Comparison of ENCODE assay signal across 9 cellular contexts in the genomic region with DNA sequence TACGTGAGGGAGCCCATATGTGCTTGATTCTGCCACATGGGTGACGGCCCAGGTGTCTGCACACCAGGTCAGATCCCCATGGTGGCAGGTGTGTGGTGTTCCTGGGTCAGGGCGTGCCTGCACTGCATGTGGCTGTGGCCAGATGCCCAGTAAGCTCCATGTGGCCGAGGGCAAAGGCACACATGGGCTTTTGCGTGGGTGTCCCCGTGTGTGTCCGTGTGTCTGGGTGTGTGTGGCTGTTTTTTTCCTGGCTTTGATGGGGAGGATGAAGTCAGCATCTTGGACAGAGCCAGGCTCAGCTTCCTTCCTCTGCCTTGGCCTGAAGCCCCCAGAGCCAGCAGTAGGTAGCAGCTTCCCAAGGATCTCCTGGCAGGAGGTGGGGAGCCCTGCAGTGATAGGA. TPM values are rescaled to one million over a fixed set of nuclear protein-coding genes. Genes with fewer than 3 reads are reported as not detected.
DNase-seq lines count a peak whose midpoint lies in the region; ATAC-seq and TF ChIP-seq lines count a peak whose summit lies in the region.
"Had no signal": no experiment of that assay in that cellular context is flagged by ENCODE, and none has a peak within 500 bp of the region (broad histone marks: within the 10 kb centered on the region; RNA-seq: fewer than 3 reads in every experiment).

No MANE protein-coding gene starts in this region.

- peaks cover 0 to 13% (median 0%) of the 10 kb centered on the region in 5 donors for H3K36me3 Mint-ChIP-seq in naive thymus-derived CD4-positive, alpha-beta T cell

- H3K9me3 ChIP-seq in breast epithelium (no peaks in the 10 kb centered on the region), mammary epithelial cell (replicated peaks; ENCODE audit: insufficient read depth, low read length) (no peaks in the 10 kb centered on the region), uterus (no peaks in the 10 kb centered on the region)
- no peaks in the 10 kb centered on the region for H3K9me3 ChIP-seq in naive thymus-derived CD4-positive, alpha-beta T cell (ENCODE audit: control insufficient read depth in 2 of 3, low read length in 3 of 3)

- no peak for ATAC-seq in naive thymus-derived CD4-positive, alpha-beta T cell
- ATAC-seq: activated CD4-positive, CD25-positive, alpha-beta regulatory T cell treated with anti-CD3 and anti-CD28 coated beads, Interleukin-2, amount 50 U/mL, for 24 hours; stimulated activated memory B cell treated with anti-CD40 and anti-IgM and Interleukin-4, amounts not matched to agents 10 μg/mL and 1 μg/mL and 100 μg/mL, for 72 hours had no signal

- in situ Hi-C loops in mammary epithelial cell (cut with MboI; ENCODE audit: low sequenced_read_pairs in 2 of 2), result no loop called here

- H3K27ac Mint-ChIP-seq in naive thymus-derived CD4-positive, alpha-beta T cell, result peak overlapping the region in 3 of 9 donors; percentile 24 to 52 (median 47)
- H3K27ac Mint-ChIP-seq: stimulated activated memory B cell treated with anti-CD40 and anti-IgM and Interleukin-4, amounts not matched to agents 10 μg/mL and 1 μg/mL and 100 μg/mL, for 72 hours had no signal

- POLR2A ChIA-PET in naive thymus-derived CD4-positive, alpha-beta T cell (lab: Charles Lee), result no interaction called here

- TF ChIP-seq POLR2A in breast epithelium (IDR thresholded peaks at IDR 0.05), result no peak
- TF ChIP-seq POLR2A in uterus (IDR thresholded peaks at IDR 0.05), result no peak

- no peak overlapping the region for H3K4me2 ChIP-seq in mammary epithelial cell (ENCODE audit: insufficient read depth, low read depth, low read length)

- H4K20me1 ChIP-seq in mammary epithelial cell (ENCODE audit: insufficient read depth, low read length), result no peaks in the 10 kb centered on the region

- peaks cover 2 to 35% (median 30%) of the 10 kb centered on the region in 7 donors for H3K4me1 Mint-ChIP-seq in naive thymus-derived CD4-positive, alpha-beta T cell

- dilution Hi-C loops in mammary epithelial cell (cut with HindIII; ENCODE audit: low sequenced_read_pairs), result loop anchor here (5.0 kb wide), 1 partner anchor 297 kb away; a partner anchor contains a TSS

- H3K36me3 ChIP-seq in breast epithelium (peaks cover 3% of the 10 kb centered on the region), mammary epithelial cell (ENCODE audit: insufficient read depth, low read length) (no peaks in the 10 kb centered on the region), uterus (no peaks in the 10 kb centered on the region)
- H3K36me3 ChIP-seq in naive thymus-derived CD4-positive, alpha-beta T cell (ENCODE audit: control insufficient read depth in 2 of 3, insufficient read depth in 3 of 3, low read length in 3 of 3), result peaks cover 0 to 8% (median 0%) of the 10 kb centered on the region in 3 experiments

- TF ChIP-seq CTCF in breast epithelium (IDR thresholded peaks at IDR 0.05) (no peak), mammary epithelial cell (conservative IDR thresholded peaks at IDR 0.05 in 1 of 2, IDR thresholded peaks at IDR 0.05 in 1 of 2; ENCODE audit: extremely low read depth in 1 of 2, insufficient read depth in 1 of 2, low read depth in 1 of 2, low read length in 2 of 2) (no peak), uterus (IDR thresholded peaks at IDR 0.05) (no peak)

- H3K4me3 ChIP-seq in breast epithelium, result peak overlapping the region in 1 of 3 donors; percentile 61
- H3K4me3 ChIP-seq in mammary epithelial cell (replicated peaks in 1 of 3; ENCODE audit: insufficient read depth in 1 of 3, low read depth in 2 of 3, low read length in 3 of 3), result no peak overlapping the region
- H3K4me3 ChIP-seq in uterus, result no peak overlapping the region
- no peak overlapping the region for H3K4me3 ChIP-seq in naive thymus-derived CD4-positive, alpha-beta T cell (ENCODE audit: low read length)

- peaks cover 0 to 1% (median 0%) of the 10 kb centered on the region in 11 donors for H3K9me3 Mint-ChIP-seq in naive thymus-derived CD4-positive, alpha-beta T cell
- H3K9me3 Mint-ChIP-seq: stimulated activated memory B cell treated with anti-CD40 and anti-IgM and Interleukin-4, amounts not matched to agents 10 μg/mL and 1 μg/mL and 100 μg/mL, for 72 hours had no signal

- CTCF ChIA-PET in mammary epithelial cell (lab: Charles Lee; ENCODE audit: low non-redundant PET), result interaction anchor here (0.7 kb wide), 1 partner anchor 18 kb away, joined by 4 read pairs; no protein-coding TSS in a partner anchor
- CTCF ChIA-PET in naive thymus-derived CD4-positive, alpha-beta T cell (lab: Charles Lee), result interaction anchor here (0.6 kb wide), 1 partner anchor 8 kb away, joined by 4 read pairs; no protein-coding TSS in a partner anchor

- H3K4me1 ChIP-seq in breast epithelium, result no peaks in the 10 kb centered on the region
- H3K4me1 ChIP-seq in mammary epithelial cell (ENCODE audit: insufficient read depth, low read length), result peaks cover 11% of the 10 kb centered on the region
- peaks cover 11 to 49% of the 10 kb centered on the region in 2 donors for H3K4me1 ChIP-seq in uterus
- peaks cover 0 to 9% of the 10 kb centered on the region in 2 donors for H3K4me1 ChIP-seq in naive thymus-derived CD4-positive, alpha-beta T cell (ENCODE audit: control insufficient read depth in 2 of 2, insufficient read depth in 2 of 2, low read length in 2 of 2)

- H3K27me3 ChIP-seq in breast epithelium, result peaks cover 0 to 5% of the 10 kb centered on the region in 2 donors
- no peaks in the 10 kb centered on the region for H3K27me3 ChIP-seq in mammary epithelial cell (ENCODE audit: insufficient read depth, low read length)
- H3K27me3 ChIP-seq in uterus, result no peaks in the 10 kb centered on the region
- no peaks in the 10 kb centered on the region for H3K27me3 ChIP-seq in naive thymus-derived CD4-positive, alpha-beta T cell (ENCODE audit: control insufficient read depth in 2 of 2, insufficient read depth in 2 of 2, low read length in 2 of 2)

- H2AFZ ChIP-seq in mammary epithelial cell (ENCODE audit: low read depth, low read length), result no peak overlapping the region

- DNase-seq in breast epithelium (ENCODE audit: low spot score in 2 of 2), result no peak
- no peak for DNase-seq in mammary epithelial cell
- peak in 1 of 2 donors; percentile 55 for DNase-seq in uterus
- DNase-seq in naive thymus-derived CD4-positive, alpha-beta T cell, result no peak
- DNase-seq: NCI-H1930 had no signal

- H3K27ac ChIP-seq in breast epithelium (peak overlapping the region; percentile 82 to 93), mammary epithelial cell (ENCODE audit: insufficient read depth, low read depth, low read length) (no peak overlapping the region), uterus (peak overlapping the region; percentile 93 to 94)
- no peak overlapping the region for H3K27ac ChIP-seq in naive thymus-derived CD4-positive, alpha-beta T cell (ENCODE audit: low read depth, low read length)
- H3K27ac ChIP-seq: epithelial cell of prostate had no signal

- no TSS peak for BruUV-seq in mammary epithelial cell (replicated peaks; lab: Mats Ljungman, UMichigan)

- H3K27me3 Mint-ChIP-seq in naive thymus-derived CD4-positive, alpha-beta T cell, result peaks cover 0 to 20% (median 6%) of the 10 kb centered on the region in 5 donors

- H3K4me3 Mint-ChIP-seq in naive thymus-derived CD4-positive, alpha-beta T cell, result no peak overlapping the region
- H3K4me3 Mint-ChIP-seq: stimulated activated memory B cell treated with anti-CD40 and anti-IgM and Interleukin-4, amounts not matched to agents 10 μg/mL and 1 μg/mL and 100 μg/mL, for 72 hours had no signal

- H3K79me2 ChIP-seq in mammary epithelial cell (ENCODE audit: insufficient read depth, low read length), result no peaks in the 10 kb centered on the region

- no peak overlapping the region for H3K9ac ChIP-seq in mammary epithelial cell (ENCODE audit: insufficient read depth, low read length)

- 28% methylated on average over 7 of the region's 7 CpGs for WGBS in mammary epithelial cell (ENCODE audit: low coverage, missing lambda C conversion rate)

- intact Hi-C loops in breast epithelium (cut with DNase I; ENCODE audit: low total_unique reads), result no loop called here
- intact Hi-C loops in mammary epithelial cell (cut with micrococcal nuclease), result no loop called here
- intact Hi-C loops in uterus (cut with DNase I; ENCODE audit: low total_unique reads), result no loop called here
- intact Hi-C loops in naive thymus-derived CD4-positive, alpha-beta T cell (cut with micrococcal nuclease), result no loop called here

RNA-seq across cellular contexts. Expression of a gene that starts 1.5 kb away (rescaled TPM):
- total RNA-seq in breast epithelium (100 to 1,000 TPM in 1 of 3 donors, 10 to 100 TPM in 2; 32.9 to 109 (median 89.8) TPM), mammary epithelial cell (under 1 TPM; 0.17 to 0.82 TPM), uterus (100 to 1,000 TPM in 3 of 4 donors, 10 to 100 TPM in 1; 90.6 to 217 (median 181) TPM)
- polyA plus RNA-seq in mammary epithelial cell, result 0.16 TPM
- not detected for polyA minus RNA-seq in mammary epithelial cell
- 10 to 100 TPM in 4 of 5 experiments, 1 to 10 TPM in 1; 8.8 to 17.2 (median 13.1) TPM for total RNA-seq in naive thymus-derived CD4-positive, alpha-beta T cell
- under 1 TPM in 1 of 2 donors, not detected in 1; 0.43 TPM for polyA plus RNA-seq in naive thymus-derived CD4-positive, alpha-beta T cell
- total RNA-seq: HT-29 had no signal

RNA-seq across cellular contexts. Expression of a gene that starts 17.4 kb away (rescaled TPM):
- total RNA-seq in breast epithelium (10 to 100 TPM; 37.0 to 44.8 (median 43.6) TPM), mammary epithelial cell (10 to 100 TPM; 20.3 to 69.0 TPM), uterus (100 to 1,000 TPM in 1 of 4 donors, 10 to 100 TPM in 3; 16.4 to 121 (median 33.6) TPM)
- 41.5 TPM for polyA plus RNA-seq in mammary epithelial cell
- 97.4 TPM for polyA minus RNA-seq in mammary epithelial cell
- total RNA-seq in naive thymus-derived CD4-positive, alpha-beta T cell, result 100 to 1,000 TPM; 115 to 168 (median 142) TPM
- 10 to 100 TPM; 28.0 to 29.0 TPM for polyA plus RNA-seq in naive thymus-derived CD4-positive, alpha-beta T cell

RNA-seq across cellular contexts. Expression of a gene that starts 19.5 kb away (rescaled TPM):
- 1 to 10 TPM; 2.6 to 4.1 (median 2.7) TPM for total RNA-seq in breast epithelium
- total RNA-seq in mammary epithelial cell, result 1 to 10 TPM; 4.7 to 5.7 TPM
- polyA plus RNA-seq in mammary epithelial cell, result 5.6 TPM
- 1.2 TPM for polyA minus RNA-seq in mammary epithelial cell
- total RNA-seq in uterus, result 10 to 100 TPM in 1 of 4 donors, 1 to 10 TPM in 3; 1.3 to 10.3 (median 5.1) TPM
- 1 to 10 TPM in 4 of 5 experiments, under 1 TPM in 1; 0.82 to 5.1 (median 3.0) TPM for total RNA-seq in naive thymus-derived CD4-positive, alpha-beta T cell
- 1 to 10 TPM; 1.3 to 4.1 TPM for polyA plus RNA-seq in naive thymus-derived CD4-positive, alpha-beta T cell

RNA-seq across cellular contexts. Expression of a gene that starts 41.1 kb away (rescaled TPM):
- total RNA-seq in breast epithelium (1 to 10 TPM in 2 of 3 donors, under 1 TPM in 1; 0.48 to 2.8 (median 1.3) TPM), mammary epithelial cell (1 to 10 TPM in 1 of 2 donors, under 1 TPM in 1; 0.17 to 1.4 TPM), uterus (1 to 10 TPM in 2 of 4 donors, not detected in 2; 8.0 to 9.4 TPM)
- polyA plus RNA-seq in mammary epithelial cell, result 0.16 TPM
- not detected for polyA minus RNA-seq in mammary epithelial cell
- total RNA-seq in naive thymus-derived CD4-positive, alpha-beta T cell, result 1 to 10 TPM in 4 of 5 experiments, under 1 TPM in 1; 0.31 to 7.4 (median 3.4) TPM
- polyA plus RNA-seq in naive thymus-derived CD4-positive, alpha-beta T cell, result 1 to 10 TPM; 2.2 to 6.2 TPM
- total RNA-seq: HT-29 had no signal

RNA-seq across cellular contexts. Expression of a gene that starts 43.3 kb away (rescaled TPM):
- total RNA-seq in breast epithelium (10 to 100 TPM; 18.4 to 59.6 (median 28.5) TPM), mammary epithelial cell (10 to 100 TPM; 10.0 to 15.6 TPM), uterus (10 to 100 TPM; 19.0 to 35.1 (median 28.9) TPM)
- polyA plus RNA-seq in mammary epithelial cell, result 13.5 TPM
- 14.8 TPM for polyA minus RNA-seq in mammary epithelial cell
- 10 to 100 TPM; 11.8 to 21.9 (median 15.8) TPM for total RNA-seq in naive thymus-derived CD4-positive, alpha-beta T cell
- polyA plus RNA-seq in naive thymus-derived CD4-positive, alpha-beta T cell, result 10 to 100 TPM; 14.3 to 15.7 TPM

Comparison
In these comparisons a context has a peak if more than half of its experiments do, and no peak if none do; other contexts are left out.
1. H3K27ac ChIP-seq: peak in breast epithelium (2 of 2) and uterus (2 of 2); none in mammary epithelial cell (single experiment) and naive thymus-derived CD4-positive, alpha-beta T cell (single experiment).
2. RNA of a gene that starts 1.5 kb away (total RNA-seq): 90.6 to 217 TPM in uterus, 32.9 to 109 TPM in breast epithelium and 8.8 to 17.2 TPM in naive thymus-derived CD4-positive, alpha-beta T cell; 0.17 to 0.82 TPM in mammary epithelial cell; every median in the first group is over 4 times any median in the second.